26 cellular contexts compared by ENCODE assay signal in the genomic region with DNA sequence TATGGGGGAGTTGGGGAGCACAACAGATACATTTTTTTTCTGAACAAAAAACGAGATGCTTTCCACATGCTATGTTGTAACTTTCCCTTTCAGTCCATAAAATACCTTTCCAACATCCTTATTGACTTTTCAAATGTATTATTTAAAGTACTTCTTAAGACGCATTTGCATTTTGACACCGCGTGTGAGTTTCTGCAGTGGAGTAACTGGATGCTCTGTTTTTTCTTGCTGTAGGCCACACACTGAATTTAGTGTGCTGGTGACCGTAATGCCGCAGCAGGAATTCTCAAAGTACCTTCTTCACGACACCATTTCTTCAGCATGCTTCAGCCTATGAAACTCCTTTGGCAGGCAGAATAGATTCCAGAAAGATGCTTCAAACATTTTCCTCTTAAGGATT.
"Had no signal": no experiment of that assay in that cellular context is flagged by ENCODE, and none has a peak within 500 bp of the region (broad histone marks: within the 10 kb centered on the region; RNA-seq: fewer than 3 reads in every experiment).

No MANE protein-coding gene starts in this region.

- H3K36me3 ChIP-seq: stomach, suprapubic skin, thoracic aorta, thyroid gland, tibial artery, tibial nerve, transverse colon, upper lobe of left lung, upper lobe of right lung, uterus, vagina had no signal

- DNase-seq: stimulated activated CD4-positive, alpha-beta T cell treated with anti-CD3 and anti-CD28 coated beads, Interleukin-2, amount 100 ng/mL, for 48 hours; stimulated activated CD4-positive, alpha-beta T cell treated with anti-CD3 and anti-CD28 coated beads, Interleukin-4, amount 100 ng/mL, for 1 hour; stimulated activated CD4-positive, alpha-beta T cell treated with anti-CD3 and anti-CD28 coated beads, Interleukin-4, amount 100 ng/mL, for 24 hours; stimulated activated CD4-positive, alpha-beta T cell treated with anti-CD3 and anti-CD28 coated beads, Interleukin-4, amount 100 ng/mL, for 4 hours; stimulated activated CD8-positive, alpha-beta memory T cell treated with anti-CD3 and anti-CD28 coated beads, Interleukin-4, amount 100 ng/mL, for 48 hours; stimulated activated naive B cell treated with anti-CD40 and anti-IgM and Interleukin-4, amounts not matched to agents 10 μg/mL and 1 μg/mL and 100 μg/mL, for 72 hours; stimulated activated naive CD4-positive, alpha-beta T cell; stimulated activated naive CD4-positive, alpha-beta T cell treated with Interleukin-2 at 50 U/mL for 16 hours; stimulated activated naive CD8-positive, alpha-beta T cell treated with anti-CD3 and anti-CD28 coated beads, Interleukin-15, amount 100 ng/mL, for 72 hours; stimulated activated naive CD8-positive, alpha-beta T cell treated with anti-CD3 and anti-CD28 coated beads, Interleukin-15, Interleukin-2, amounts not matched to agents 100 U/mL and 50 U/mL, for 24 hours; stomach; substantia nigra; testis; thyroid gland; tibial artery; transverse colon; upper lobe of left lung; upper lobe of right lung; uterus had no signal

- H3K4me3 ChIP-seq: stomach, suprapubic skin, testis, thoracic aorta, thyroid gland, tibial artery, tibial nerve, transverse colon, upper lobe of left lung, upper lobe of right lung, uterus, vagina had no signal

- ATAC-seq: stimulated activated effector memory CD8-positive, alpha-beta T cell treated with anti-CD3 and anti-CD28 coated beads, Interleukin-12 subunit alpha, Interleukin-12 subunit beta, amount 100 ng/mL, for 72 hours; stimulated activated memory B cell treated with anti-CD40 and anti-IgM and Interleukin-4, amounts not matched to agents 10 μg/mL and 1 μg/mL and 100 μg/mL, for 72 hours; stimulated activated naive B cell treated with anti-CD40 and anti-IgM and Interleukin-4, amounts not matched to agents 10 μg/mL and 1 μg/mL and 100 μg/mL, for 72 hours; stimulated activated naive CD8-positive, alpha-beta T cell treated with anti-CD3 and anti-CD28 coated beads, Interleukin-15, amount 100 ng/mL, for 72 hours; stimulated activated naive CD8-positive, alpha-beta T cell treated with anti-CD3 and anti-CD28 coated beads, Interleukin-15, Interleukin-2, amounts not matched to agents 100 U/mL and 50 U/mL, for 24 hours; upper lobe of right lung had no signal

- H3K9me3 ChIP-seq: stomach, suprapubic skin, testis, thoracic aorta, thyroid gland, tibial artery, tibial nerve, transverse colon, upper lobe of left lung, upper lobe of right lung, uterus, vagina had no signal

- H3K27me3 ChIP-seq: stomach, suprapubic skin, testis, thyroid gland, tibial artery, tibial nerve, transverse colon, upper lobe of left lung, upper lobe of right lung, uterus, vagina had no signal

- FAIRE-seq: urothelium cell line had no signal

- H3K27ac ChIP-seq: suprapubic skin, testis, thoracic aorta, thyroid gland, tibial artery, tibial nerve, transverse colon, upper lobe of left lung, upper lobe of right lung, uterus, vagina had no signal

- H3K4me1 ChIP-seq: uterus had no signal
